16 cellular contexts compared by ENCODE assay signal in genomic region chr14:32383337-32384009, GRCh38.
"Had no signal": no experiment of that assay in that cellular context is flagged by ENCODE, and none has a peak within 500 bp of the region (broad histone marks: within the 10 kb centered on the region; RNA-seq: fewer than 3 reads in every experiment).

No MANE protein-coding gene starts in this region.

- ATAC-seq: activated naive CD4-positive, alpha-beta T cell treated with anti-CD3 and anti-CD28 coated beads, Interleukin-2, amount 50 U/mL, for 72 hours; body of pancreas; stimulated activated naive CD8-positive, alpha-beta T cell treated with anti-CD3 and anti-CD28 coated beads, Interleukin-15, Interleukin-2, amounts not matched to agents 100 U/mL and 50 U/mL, for 24 hours had no signal

- H3K27me3 ChIP-seq: body of pancreas, esophagus squamous epithelium, heart left ventricle, suprapubic skin, upper lobe of left lung had no signal

- H3K27ac Mint-ChIP-seq: activated CD4-positive, alpha-beta memory T cell treated with anti-CD3 and anti-CD28 coated beads, Interleukin-2, amount 10 ng/mL, durations not matched to agents 7 days and 5 days; activated CD4-positive, alpha-beta T cell treated with anti-CD3 and anti-CD28 coated beads for 36 hours; activated naive CD4-positive, alpha-beta T cell treated with anti-CD3 and anti-CD28 coated beads, Interleukin-2, amount 50 U/mL, for 72 hours; activated T-cell treated with anti-CD3 and anti-CD28 coated beads, Interleukin-2, amount 50 U/mL, for 24 hours; dendritic cell treated with granulocyte-macrophage colony-stimulating factor and Interleukin-4, amounts not matched to agents 40 ng/mL and 50 ng/mL, for 4 days; T-helper 1 cell treated with Interleukin-12 subunit alpha and Interleukin-12 subunit beta and Interleukin-4 antibody, amounts not matched to agents 30 μg/mL and 1 μg/mL, for 36 hours had no signal

- H3K36me3 ChIP-seq: esophagus squamous epithelium, heart left ventricle, suprapubic skin, upper lobe of left lung had no signal

- H3K9me3 Mint-ChIP-seq: activated CD4-positive, alpha-beta memory T cell treated with anti-CD3 and anti-CD28 coated beads, Interleukin-2, amount 10 ng/mL, durations not matched to agents 7 days and 5 days; T-helper 1 cell treated with Interleukin-12 subunit alpha and Interleukin-12 subunit beta and Interleukin-4 antibody, amounts not matched to agents 30 μg/mL and 1 μg/mL, for 36 hours had no signal

- H3K4me3 Mint-ChIP-seq: activated CD4-positive, alpha-beta memory T cell treated with anti-CD3 and anti-CD28 coated beads, Interleukin-2, amount 10 ng/mL, durations not matched to agents 7 days and 5 days; activated CD4-positive, alpha-beta T cell treated with anti-CD3 and anti-CD28 coated beads for 36 hours; activated T-cell treated with anti-CD3 and anti-CD28 coated beads, Interleukin-2, amount 50 U/mL, for 24 hours; central memory CD8-positive, alpha-beta T cell; dendritic cell treated with granulocyte-macrophage colony-stimulating factor and Interleukin-4, amounts not matched to agents 40 ng/mL and 50 ng/mL, for 4 days; neural crest cell; T-helper 1 cell treated with Interleukin-12 subunit alpha and Interleukin-12 subunit beta and Interleukin-4 antibody, amounts not matched to agents 30 μg/mL and 1 μg/mL, for 36 hours had no signal

- H3K4me1 ChIP-seq: body of pancreas, heart left ventricle, upper lobe of left lung had no signal

- H3K27me3 Mint-ChIP-seq: central memory CD8-positive, alpha-beta T cell; dendritic cell treated with granulocyte-macrophage colony-stimulating factor and Interleukin-4, amounts not matched to agents 40 ng/mL and 50 ng/mL, for 4 days had no signal

- DNase-seq: activated CD4-positive, alpha-beta memory T cell treated with anti-CD3 and anti-CD28 coated beads, Interleukin-2, amount 10 ng/mL, durations not matched to agents 7 days and 5 days; activated effector memory CD4-positive, alpha-beta T cell treated with anti-CD3 and anti-CD28 coated beads, Interleukin-2, amount 50 U/mL, for 16 hours; activated T-cell treated with anti-CD3 and anti-CD28 coated beads, Interleukin-2, amount 50 U/mL, for 24 hours; esophagus squamous epithelium; stimulated activated naive CD8-positive, alpha-beta T cell treated with anti-CD3 and anti-CD28 coated beads, Interleukin-15, Interleukin-2, amounts not matched to agents 100 U/mL and 50 U/mL, for 24 hours; upper lobe of left lung had no signal

- H3K27ac ChIP-seq: body of pancreas, esophagus squamous epithelium, heart left ventricle, suprapubic skin, upper lobe of left lung had no signal

- H3K4me3 ChIP-seq: body of pancreas, esophagus squamous epithelium, heart left ventricle, lung, suprapubic skin, upper lobe of left lung had no signal

- H3K36me3 Mint-ChIP-seq: activated naive CD4-positive, alpha-beta T cell treated with anti-CD3 and anti-CD28 coated beads, Interleukin-2, amount 50 U/mL, for 72 hours had no signal

- H3K4me1 Mint-ChIP-seq: central memory CD8-positive, alpha-beta T cell; neural crest cell had no signal

- H3K9me3 ChIP-seq: body of pancreas, esophagus squamous epithelium, heart left ventricle, suprapubic skin, upper lobe of left lung had no signal
